In genomic region chr2:31978436-31978835, GRCh38 we compare ENCODE assay signal across 19 cellular contexts. TPM values are rescaled to one million over a fixed set of nuclear protein-coding genes. Genes with fewer than 3 reads are reported as not detected.
DNase-seq lines count a peak whose midpoint lies in the region; ATAC-seq, FAIRE-seq and TF ChIP-seq lines count a peak whose summit lies in the region.
"Had no signal": no experiment of that assay in that cellular context is flagged by ENCODE, and none has a peak within 500 bp of the region (broad histone marks: within the 10 kb centered on the region; RNA-seq: fewer than 3 reads in every experiment).

No MANE protein-coding gene starts in this region.

- 95% methylated on average over 6 of the region's 6 CpGs for WGBS in K562 (ENCODE audit: insufficient coverage, low coverage, missing lambda C conversion rate)

- H3K4me1 ChIP-seq in K562 (replicated peaks in 1 of 2; ENCODE audit: control insufficient read depth in 2 of 2, insufficient read depth in 2 of 2, low read length in 2 of 2): peaks cover 0 to 7% of the 10 kb centered on the region in 2 experiments; a peak in 2 of 5 replicates

- in situ Hi-C loops in K562 (cut with MboI): no loop called here

- BruUV-seq in K562 (replicated peaks; lab: Mats Ljungman, UMichigan): TSS peak; percentile 15

- intact Hi-C loops in natural killer cell (cut with micrococcal nuclease): no loop called here
- intact Hi-C loops in K562 (cut with micrococcal nuclease): no loop called here

- no peak overlapping the region for H3K4me3 ChIP-seq in K562
- H3K4me3 ChIP-seq: A549, GM23338 had no signal

- FAIRE-seq in K562 (lab: Jason Lieb, UNC): no peak
- FAIRE-seq: A549, GM12892 had no signal

- no peaks in the 10 kb centered on the region for H3K36me3 ChIP-seq in K562 (ENCODE audit: control insufficient read depth, insufficient read depth, low read length)

- no peak overlapping the region for H3K27ac ChIP-seq in K562 (ENCODE audit: extremely low read depth, low read depth, low read length)
- H3K27ac ChIP-seq: A549 had no signal

- TF ChIP-seq CTCF in natural killer cell (IDR thresholded peaks at IDR 0.05) (no peak), K562 (IDR thresholded peaks at IDR 0.05 in 2 of 3, conservative IDR thresholded peaks at IDR 0.05 in 1 of 3; ENCODE audit: insufficient read depth in 2 of 3, low read depth in 1 of 3, low read length in 3 of 3) (no peak)

- POLR2A ChIA-PET in K562 (lab: Yijun Ruan, JAX): interaction anchor here (0.6 kb wide), 1 partner anchor 16 kb away, joined by 3 read pairs; no protein-coding TSS in a partner anchor

- no peaks in the 10 kb centered on the region for H3K27me3 Mint-ChIP-seq in natural killer cell (ENCODE audit: low read depth in 2 of 2)
- H3K27me3 Mint-ChIP-seq in natural killer cell treated with Interleukin-12 subunit alpha and Interleukin-12 subunit beta and Interleukin-15 and Interleukin-18, amount 100 ng/mL, for 72 hours: no peaks in the 10 kb centered on the region
- no peaks in the 10 kb centered on the region for H3K27me3 Mint-ChIP-seq in stimulated activated memory B cell treated with anti-CD40 and anti-IgM and Interleukin-4, amounts not matched to agents 10 μg/mL and 1 μg/mL and 100 μg/mL, for 72 hours
- H3K27me3 Mint-ChIP-seq in activated T-cell treated with anti-CD3 and anti-CD28 coated beads, Interleukin-2, amount 50 U/mL, for 4 hours (ENCODE audit: low read depth): no peaks in the 10 kb centered on the region
- H3K27me3 Mint-ChIP-seq: CD4-positive, alpha-beta memory T cell had no signal

- H2AFZ ChIP-seq in K562 (ENCODE audit: low read depth, low read length): no peak overlapping the region
- H2AFZ ChIP-seq: GM23338 had no signal

- H3K9me1 ChIP-seq in K562 (ENCODE audit: control insufficient read depth, insufficient read depth, low read length): no peaks in the 10 kb centered on the region

- H3K36me3 Mint-ChIP-seq in natural killer cell: no peaks in the 10 kb centered on the region
- no peaks in the 10 kb centered on the region for H3K36me3 Mint-ChIP-seq in natural killer cell treated with Interleukin-12 subunit alpha and Interleukin-12 subunit beta and Interleukin-15 and Interleukin-18, amount 100 ng/mL, for 72 hours
- H3K36me3 Mint-ChIP-seq in stimulated activated memory B cell treated with anti-CD40 and anti-IgM and Interleukin-4, amounts not matched to agents 10 μg/mL and 1 μg/mL and 100 μg/mL, for 72 hours: peaks cover 11% of the 10 kb centered on the region
- H3K36me3 Mint-ChIP-seq in activated T-cell treated with anti-CD3 and anti-CD28 coated beads, Interleukin-2, amount 50 U/mL, for 4 hours (ENCODE audit: insufficient read depth): peaks cover 4% of the 10 kb centered on the region

- no peaks in the 10 kb centered on the region; the same call in 1 of the 2 replicates for H4K20me1 ChIP-seq in K562 (replicated peaks; ENCODE audit: control insufficient read depth, insufficient read depth, low read length)

- no peak overlapping the region for H3K4me3 Mint-ChIP-seq in natural killer cell
- no peak overlapping the region for H3K4me3 Mint-ChIP-seq in natural killer cell treated with Interleukin-12 subunit alpha and Interleukin-12 subunit beta and Interleukin-15 and Interleukin-18, amount 100 ng/mL, for 72 hours
- H3K4me3 Mint-ChIP-seq in stimulated activated memory B cell treated with anti-CD40 and anti-IgM and Interleukin-4, amounts not matched to agents 10 μg/mL and 1 μg/mL and 100 μg/mL, for 72 hours: no peak overlapping the region
- H3K4me3 Mint-ChIP-seq in activated T-cell treated with anti-CD3 and anti-CD28 coated beads, Interleukin-2, amount 50 U/mL, for 4 hours: no peak overlapping the region
- H3K4me3 Mint-ChIP-seq: CD4-positive, alpha-beta memory T cell; GM23338; H9 had no signal

- H3K9ac ChIP-seq in K562 (ENCODE audit: insufficient read depth in 1 of 2, low read depth in 2 of 2, low read length in 2 of 2): no peak overlapping the region

- H3K79me2 ChIP-seq in K562 (ENCODE audit: control insufficient read depth, insufficient read depth, low read length): peaks cover 92% of the 10 kb centered on the region

- CTCF ChIA-PET in K562 (lab: Yijun Ruan, JAX; ENCODE audit: low intra/inter-chr PET ratio): interaction anchor here (0.6 kb wide), 1 partner anchor 689 kb away, joined by 4 read pairs; no protein-coding TSS in a partner anchor

- H3K9me3 ChIP-seq in K562 (replicated peaks; ENCODE audit: control insufficient read depth, insufficient read depth, low read depth, low read length): no peaks in the 10 kb centered on the region
- H3K9me3 ChIP-seq: A549, Caco-2 had no signal

- H3K27me3 ChIP-seq in K562 (ENCODE audit: control insufficient read depth in 2 of 2, insufficient read depth in 2 of 2, low read length in 2 of 2): no peaks in the 10 kb centered on the region

- ATAC-seq in natural killer cell (no peak), K562 (no peak)
- no peak for ATAC-seq in natural killer cell treated with Interleukin-12 subunit alpha and Interleukin-12 subunit beta and Interleukin-15 and Interleukin-18, amount 100 ng/mL, for 72 hours
- ATAC-seq in stimulated activated memory B cell treated with anti-CD40 and anti-IgM and Interleukin-4, amounts not matched to agents 10 μg/mL and 1 μg/mL and 100 μg/mL, for 72 hours: no peak
- no peak for ATAC-seq in activated T-cell treated with anti-CD3 and anti-CD28 coated beads, Interleukin-2, amount 50 U/mL, for 4 hours
- ATAC-seq: A549, GM23338, HCT116 had no signal

- DNase-seq in natural killer cell (no peak), K562 (ENCODE audit: extremely low read depth in 1 of 4, low spot score in 3 of 4) (no peak), SKM-1 (lab: John Stamatoyannopoulos, UW; ENCODE audit: unreplicated experiment) (no peak)
- DNase-seq in natural killer cell treated with Interleukin-12 subunit alpha and Interleukin-12 subunit beta and Interleukin-15 and Interleukin-18, amount 100 ng/mL, for 72 hours (ENCODE audit: low spot score): no peak
- no peak for DNase-seq in activated T-cell treated with anti-CD3 and anti-CD28 coated beads, Interleukin-2, amount 50 U/mL, for 4 hours
- DNase-seq: 8988T; ACHN; AML-193; C1 segment of cervical spinal cord; Caco-2; CD4-positive, alpha-beta memory T cell; DMS153; DND-41; H9 had no signal

- TF ChIP-seq EP300 in K562 (IDR thresholded peaks at IDR 0.05; ENCODE audit: low read length): no peak

- peak overlapping the region; percentile 4 to 47 for H3K27ac Mint-ChIP-seq in natural killer cell
- H3K27ac Mint-ChIP-seq in natural killer cell treated with Interleukin-12 subunit alpha and Interleukin-12 subunit beta and Interleukin-15 and Interleukin-18, amount 100 ng/mL, for 72 hours: no peak overlapping the region
- H3K27ac Mint-ChIP-seq in stimulated activated memory B cell treated with anti-CD40 and anti-IgM and Interleukin-4, amounts not matched to agents 10 μg/mL and 1 μg/mL and 100 μg/mL, for 72 hours: peak overlapping the region; percentile 44
- H3K27ac Mint-ChIP-seq: GM23338, H9 had no signal

- no peaks in the 10 kb centered on the region for H3K9me3 Mint-ChIP-seq in natural killer cell
- H3K9me3 Mint-ChIP-seq in natural killer cell treated with Interleukin-12 subunit alpha and Interleukin-12 subunit beta and Interleukin-15 and Interleukin-18, amount 100 ng/mL, for 72 hours: no peaks in the 10 kb centered on the region
- H3K9me3 Mint-ChIP-seq in stimulated activated memory B cell treated with anti-CD40 and anti-IgM and Interleukin-4, amounts not matched to agents 10 μg/mL and 1 μg/mL and 100 μg/mL, for 72 hours: peaks cover 3% of the 10 kb centered on the region
- H3K9me3 Mint-ChIP-seq in activated T-cell treated with anti-CD3 and anti-CD28 coated beads, Interleukin-2, amount 50 U/mL, for 4 hours: no peaks in the 10 kb centered on the region
- H3K9me3 Mint-ChIP-seq: CD4-positive, alpha-beta memory T cell; GM23338; H9 had no signal

- H3K4me2 ChIP-seq in K562 (ENCODE audit: insufficient read depth, low read length): no peak overlapping the region
- H3K4me2 ChIP-seq: A549, GM23338 had no signal

- TF ChIP-seq POLR2A in K562 (conservative IDR thresholded peaks at IDR 0.05): no peak

- H3K4me1 Mint-ChIP-seq in natural killer cell: peaks cover 27 to 30% of the 10 kb centered on the region in 2 donors
- peaks cover 24 to 29% of the 10 kb centered on the region in 2 donors for H3K4me1 Mint-ChIP-seq in natural killer cell treated with Interleukin-12 subunit alpha and Interleukin-12 subunit beta and Interleukin-15 and Interleukin-18, amount 100 ng/mL, for 72 hours (ENCODE audit: low read depth in 2 of 2)
- H3K4me1 Mint-ChIP-seq in stimulated activated memory B cell treated with anti-CD40 and anti-IgM and Interleukin-4, amounts not matched to agents 10 μg/mL and 1 μg/mL and 100 μg/mL, for 72 hours: peaks cover 34% of the 10 kb centered on the region
- H3K4me1 Mint-ChIP-seq in activated T-cell treated with anti-CD3 and anti-CD28 coated beads, Interleukin-2, amount 50 U/mL, for 4 hours (ENCODE audit: low read depth): peaks cover 37% of the 10 kb centered on the region

- TF ChIP-seq RAD21 in K562 (CRISPR knock-in tag; conservative IDR thresholded peaks at IDR 0.05 in 1 of 2, IDR thresholded peaks at IDR 0.05 in 1 of 2): no peak

RNA-seq across cellular contexts. Expression of gene MEMO1, which starts 32.4 kb away (rescaled TPM):
- total RNA-seq in natural killer cell (10 to 100 TPM; 48.6 to 51.9 (median 51.7) TPM), K562 (2014; rRNA removed) (22.1 and 22.4 TPM in 2 replicates), K562 (2014; rRNA removed; fragmentation: Illumina TruSeq; extraction: Trizol) (59.7 and 65.2 TPM in 2 replicates), K562 (2015; rRNA removed; fragmentation: Illumina TruSeq; extraction: Trizol) (59.7 and 61.2 TPM in 2 replicates), K562 (2021) (50.8 and 56.7 TPM in 2 replicates)
- total RNA-seq in natural killer cell treated with Interleukin-12 subunit alpha and Interleukin-12 subunit beta and Interleukin-15 and Interleukin-18, amount 100 ng/mL, for 72 hours: 10 to 100 TPM; 68.1 to 69.1 TPM
- total RNA-seq in K562 (2011; cell fraction: chromatin; rRNA removed; ENCODE audit: low replicate concordance): 58.5 and 60.1 TPM in 2 replicates
- total RNA-seq in K562 (2011; cell fraction: nucleolus; rRNA removed): 16.2 and 20.9 TPM in 2 replicates
- total RNA-seq in K562 (2011; cell fraction: nucleoplasm; rRNA removed): 34.3 and 66.6 TPM in 2 replicates
- polyA plus RNA-seq in K562 (2011; rRNA removed) (45.5 and 80.9 TPM in 2 replicates), K562 (2014; fragmentation: Illumina TruSeq; extraction: Trizol) (60.0 and 62.4 TPM in 2 replicates), K562 (2014; fragmentation: Nextera tagmentation; extraction: Ambion mirVana) (10 to 100 TPM; 81.6 to 87.7 TPM), K562 (2014; rRNA removed) (46.0 and 59.1 TPM in 2 replicates)
- polyA plus RNA-seq in K562 (2011; cell fraction: cytosol; rRNA removed): 33.0 and 43.8 TPM in 2 replicates
- 29.0 and 33.3 TPM in 2 replicates for polyA plus RNA-seq in K562 (2011; cell fraction: nucleus; rRNA removed)
- polyA plus RNA-seq in K562 (2012): 49.2 and 51.7 TPM in 2 replicates
- polyA minus RNA-seq in K562 (2011; rRNA and poly(A)+ RNA removed): 59.7 and 82.3 TPM in 2 replicates
- polyA minus RNA-seq in K562 (2011; cell fraction: cytosol; rRNA and poly(A)+ RNA removed): 18.9 and 39.7 TPM in 2 replicates
- 25.3 and 38.3 TPM in 2 replicates for polyA minus RNA-seq in K562 (2011; cell fraction: nucleus; rRNA and poly(A)+ RNA removed)
- 10 to 100 TPM; 71.1 to 75.3 (median 73.6) TPM for total RNA-seq in activated T-cell treated with anti-CD3 and anti-CD28 coated beads, Interleukin-2, amount 50 U/mL, for 4 hours

Comparison
In these comparisons a context has a peak if more than half of its experiments do, and no peak if none do; other contexts are left out.
1. H3K27ac Mint-ChIP-seq: peak in natural killer cell (2 of 2) and stimulated activated memory B cell treated with anti-CD40 and anti-IgM and Interleukin-4, amounts not matched to agents 10 μg/mL and 1 μg/mL and 100 μg/mL, for 72 hours (single experiment); none in natural killer cell treated with Interleukin-12 subunit alpha and Interleukin-12 subunit beta and Interleukin-15 and Interleukin-18, amount 100 ng/mL, for 72 hours (0 of 2).